8 cellular contexts compared by ENCODE assay signal in the genomic region with DNA sequence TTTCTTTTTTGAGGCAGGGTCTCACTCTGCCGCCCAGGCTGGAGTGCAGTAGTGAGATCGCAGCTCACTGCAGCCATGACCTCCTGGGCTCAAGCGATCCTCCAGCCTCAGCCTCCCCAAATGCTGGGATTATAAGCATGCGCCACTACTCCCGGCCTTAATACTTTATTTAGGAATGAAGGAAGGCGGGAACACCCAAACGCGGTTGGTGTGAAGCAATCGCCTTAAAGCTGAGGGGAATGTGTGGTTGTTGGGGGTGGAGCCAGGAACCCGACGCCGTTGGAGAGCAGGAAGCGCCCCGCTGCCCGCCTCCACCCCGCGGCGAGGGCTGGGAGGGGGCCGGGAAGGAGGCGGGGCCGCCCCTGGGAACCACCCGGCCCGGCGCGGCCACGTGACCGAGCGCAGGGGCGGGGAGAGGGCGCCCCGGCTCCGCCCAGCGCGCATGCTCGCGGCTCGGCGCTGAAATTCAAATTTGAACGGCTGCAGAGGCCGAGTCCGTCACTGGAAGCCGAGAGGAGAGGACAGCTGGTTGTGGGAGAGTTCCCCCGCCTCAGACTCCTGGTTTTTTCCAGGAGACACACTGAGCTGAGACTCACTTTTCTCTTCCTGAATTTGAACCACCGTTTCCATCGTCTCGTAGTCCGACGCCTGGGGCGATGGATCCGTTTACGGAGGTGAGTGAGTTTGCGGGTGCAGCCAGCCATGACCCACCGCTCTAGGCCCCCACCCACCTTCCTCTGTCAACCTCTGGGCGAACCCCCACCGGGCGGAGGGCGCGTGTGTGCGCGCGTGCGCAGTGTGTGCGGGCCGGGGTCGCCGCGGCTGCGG. TPM values are rescaled to one million over a fixed set of nuclear protein-coding genes. Genes with fewer than 3 reads are reported as not detected.
DNase-seq lines count a peak whose midpoint lies in the region; ATAC-seq lines count a peak whose summit lies in the region.

A gene with protein sequence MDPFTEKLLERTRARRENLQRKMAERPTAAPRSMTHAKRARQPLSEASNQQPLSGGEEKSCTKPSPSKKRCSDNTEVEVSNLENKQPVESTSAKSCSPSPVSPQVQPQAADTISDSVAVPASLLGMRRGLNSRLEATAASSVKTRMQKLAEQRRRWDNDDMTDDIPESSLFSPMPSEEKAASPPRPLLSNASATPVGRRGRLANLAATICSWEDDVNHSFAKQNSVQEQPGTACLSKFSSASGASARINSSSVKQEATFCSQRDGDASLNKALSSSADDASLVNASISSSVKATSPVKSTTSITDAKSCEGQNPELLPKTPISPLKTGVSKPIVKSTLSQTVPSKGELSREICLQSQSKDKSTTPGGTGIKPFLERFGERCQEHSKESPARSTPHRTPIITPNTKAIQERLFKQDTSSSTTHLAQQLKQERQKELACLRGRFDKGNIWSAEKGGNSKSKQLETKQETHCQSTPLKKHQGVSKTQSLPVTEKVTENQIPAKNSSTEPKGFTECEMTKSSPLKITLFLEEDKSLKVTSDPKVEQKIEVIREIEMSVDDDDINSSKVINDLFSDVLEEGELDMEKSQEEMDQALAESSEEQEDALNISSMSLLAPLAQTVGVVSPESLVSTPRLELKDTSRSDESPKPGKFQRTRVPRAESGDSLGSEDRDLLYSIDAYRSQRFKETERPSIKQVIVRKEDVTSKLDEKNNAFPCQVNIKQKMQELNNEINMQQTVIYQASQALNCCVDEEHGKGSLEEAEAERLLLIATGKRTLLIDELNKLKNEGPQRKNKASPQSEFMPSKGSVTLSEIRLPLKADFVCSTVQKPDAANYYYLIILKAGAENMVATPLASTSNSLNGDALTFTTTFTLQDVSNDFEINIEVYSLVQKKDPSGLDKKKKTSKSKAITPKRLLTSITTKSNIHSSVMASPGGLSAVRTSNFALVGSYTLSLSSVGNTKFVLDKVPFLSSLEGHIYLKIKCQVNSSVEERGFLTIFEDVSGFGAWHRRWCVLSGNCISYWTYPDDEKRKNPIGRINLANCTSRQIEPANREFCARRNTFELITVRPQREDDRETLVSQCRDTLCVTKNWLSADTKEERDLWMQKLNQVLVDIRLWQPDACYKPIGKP (plus strand): TSS at position 492 of the 828 bp plus-strand sequence. CDS start 165 bp downstream, at position 657.

- POLR2A ChIA-PET in activated CD4-positive, alpha-beta T cell treated with anti-CD3 and anti-CD28 coated beads for 36 hours (lab: Charles Lee) = no interaction called here

- CTCF ChIA-PET in activated CD4-positive, alpha-beta T cell treated with anti-CD3 and anti-CD28 coated beads for 36 hours (lab: Charles Lee) = interaction anchor here (0.9 to 2.6 kb wide), 3 partner anchors 17 to 70 kb away, joined by 3 to 12 read pairs (median 3); a partner anchor contains a TSS

- H3K9me3 Mint-ChIP-seq in activated CD4-positive, alpha-beta T cell treated with anti-CD3 and anti-CD28 coated beads for 36 hours (ENCODE audit: low read depth) = no peaks in the 10 kb centered on the region

- peaks cover 26% of the 10 kb centered on the region for H3K4me1 Mint-ChIP-seq in activated CD4-positive, alpha-beta T cell treated with anti-CD3 and anti-CD28 coated beads for 36 hours

- intact Hi-C loops in activated CD4-positive, alpha-beta T cell treated with anti-CD3 and anti-CD28 coated beads for 36 hours (cut with DNase I, micrococcal nuclease) = loop anchor here (1.0 to 5.0 kb wide), 8 partner anchors 22 to 963 kb away; a partner anchor contains a TSS

- DNase-seq in Ammon's horn (ENCODE audit: low spot score) = peak; percentile 95
- DNase-seq in NCI-H460 (ENCODE audit: extremely low read depth, low read depth) = peak; percentile 94
- peak; percentile 92 for DNase-seq in activated CD4-positive, alpha-beta T cell treated with anti-CD3 and anti-CD28 coated beads for 36 hours
- peak; percentile 96 for DNase-seq in kidney tubule cell (ENCODE audit: low spot score)
- peak; percentile 59 to 82 for DNase-seq in stimulated activated CD4-positive, alpha-beta T cell treated with anti-CD3 and anti-CD28 coated beads, Interleukin-15, amount 100 ng/mL, for 48 hours (ENCODE audit: low read depth in 2 of 2)

- H3K27ac ChIP-seq in cingulate gyrus (ENCODE audit: low read depth, low read length) = peak within 1 kb of the TSS; percentile 90

- peak within 1 kb of the TSS; percentile 83 for H3K27ac Mint-ChIP-seq in activated CD4-positive, alpha-beta T cell treated with anti-CD3 and anti-CD28 coated beads for 36 hours

- H3K27me3 Mint-ChIP-seq in activated CD4-positive, alpha-beta T cell treated with anti-CD3 and anti-CD28 coated beads for 36 hours = peaks cover 8% of the 10 kb centered on the region

- H3K36me3 Mint-ChIP-seq in activated CD4-positive, alpha-beta T cell treated with anti-CD3 and anti-CD28 coated beads for 36 hours (ENCODE audit: low read depth) = peaks cover 15% of the 10 kb centered on the region

- ATAC-seq in GM19043 (IDR thresholded peaks at IDR 0.05; ENCODE audit: low read depth, unreplicated experiment) = peak; percentile 61
- peak; percentile 76 for ATAC-seq in HG03354 (IDR thresholded peaks at IDR 0.05; ENCODE audit: poor library complexity, severe bottlenecking, unreplicated experiment)
- ATAC-seq in activated CD4-positive, alpha-beta T cell treated with anti-CD3 and anti-CD28 coated beads for 36 hours = peak; percentile 86

- H3K4me3 Mint-ChIP-seq in activated CD4-positive, alpha-beta T cell treated with anti-CD3 and anti-CD28 coated beads for 36 hours = peak within 1 kb of the TSS; percentile 87

RNA-seq across cellular contexts. Expression of the gene that starts here (rescaled TPM):
- total RNA-seq in NCI-H460 (2014; rRNA removed; shearing (Covaris generic)) = 84.9 and 85.1 TPM in 2 replicates
- polyA plus RNA-seq in NCI-H460 (2014; cell fraction: nucleus; rRNA removed) = 111 and 144 TPM in 2 replicates
- total RNA-seq in activated CD4-positive, alpha-beta T cell treated with anti-CD3 and anti-CD28 coated beads for 36 hours = 10 to 100 TPM; 52.5 to 58.3 TPM

Comparison
In these comparisons a context has a peak if more than half of its experiments do, and no peak if none do; other contexts are left out.
1. Peak in every context shown above with its lines: DNase-seq, ATAC-seq and H3K27ac ChIP-seq.